Comparison of ENCODE assay signal across 14 cellular contexts in genomic region chr3:116056280-116056679, GRCh38.
A peak's percentile ranks its signal among the peaks of the same experiment; 100 is the strongest.
DNase-seq lines count a peak whose midpoint lies in the region; ATAC-seq, FAIRE-seq and TF ChIP-seq lines count a peak whose summit lies in the region.
"Had no signal": no experiment of that assay in that cellular context is flagged by ENCODE, and none has a peak within 500 bp of the region (broad histone marks: within the 10 kb centered on the region; RNA-seq: fewer than 3 reads in every experiment).

No MANE protein-coding gene starts in this region.

- DNase-seq in GM12891 (ENCODE audit: insufficient read length, low spot score) (no peak), NCI-H146 (lab: John Stamatoyannopoulos, UW) (no peak), T1000 (lab: John Stamatoyannopoulos, UW) (no peak), lower lobe of right lung (no peak), NCI-H345 treated with DMSO at 0.1 percent for 48 hours (lab: John Stamatoyannopoulos, UW; ENCODE audit: unreplicated experiment) (no peak)
- DNase-seq: ACHN; activated naive CD8-positive, alpha-beta T cell treated with anti-CD3 and anti-CD28 coated beads, Interleukin-2, amount 10 ng/mL, durations not matched to agents 7 days and 5 days; naive B cell; NCI-H187; right cardiac atrium; T-cell had no signal

- H3K27me3 ChIP-seq in lower lobe of right lung (ENCODE audit: low read depth): no peaks in the 10 kb centered on the region

- FAIRE-seq in GM12891 (lab: Jason Lieb, UNC): peak; percentile 58

- no peak overlapping the region for H3K4me3 ChIP-seq in lower lobe of right lung

- TF ChIP-seq CTCF in lower lobe of right lung (IDR thresholded peaks at IDR 0.05): no peak

- no peaks in the 10 kb centered on the region for H3K9me3 ChIP-seq in lower lobe of right lung

- no peaks in the 10 kb centered on the region for H3K4me1 ChIP-seq in lower lobe of right lung

- no peaks in the 10 kb centered on the region for H3K36me3 ChIP-seq in lower lobe of right lung

- intact Hi-C loops in lower lobe of right lung (cut with DNase I): no loop called here

- TF ChIP-seq POLR2A in GM12891 (IDR thresholded peaks at IDR 0.05; ENCODE audit: low read depth, low read length): no peak

- ATAC-seq in GM19351 (IDR thresholded peaks at IDR 0.05; ENCODE audit: unreplicated experiment): peak; percentile 88
- peak; percentile 83 for ATAC-seq in HG02610 (IDR thresholded peaks at IDR 0.05; ENCODE audit: unreplicated experiment)
- ATAC-seq in HG03175 (IDR thresholded peaks at IDR 0.05; ENCODE audit: unreplicated experiment): peak; percentile 89
- ATAC-seq in lower lobe of right lung: no peak
- ATAC-seq: right cardiac atrium, T-cell had no signal

- no peak overlapping the region for H3K27ac ChIP-seq in lower lobe of right lung

TF ChIP-seq in GM12891, 5 proteins besides CTCF, POLR2A, EP300 and RAD21:
- TF ChIP-seq POLR2AphosphoS5 (IDR thresholded peaks at IDR 0.05; ENCODE audit: low read depth, low read length) (no peak), PAX5 (IDR thresholded peaks at IDR 0.05; ENCODE audit: insufficient read depth, low read length, severe bottlenecking) (no peak), POU2F2 (IDR thresholded peaks at IDR 0.05; ENCODE audit: low read depth, low read length) (no peak), TAF1 (IDR thresholded peaks at IDR 0.05; ENCODE audit: low read depth, low read length) (no peak), SPI1 (IDR thresholded peaks at IDR 0.05; ENCODE audit: low read depth, low read length) (no peak)

Comparison
In these comparisons a context has a peak if more than half of its experiments do, and no peak if none do; other contexts are left out.
1. ATAC-seq: peak in GM19351 (single experiment), HG02610 (single experiment) and HG03175 (single experiment); none in lower lobe of right lung (0 of 2).